1 cellular context compared by ENCODE assay signal in the genomic region with DNA sequence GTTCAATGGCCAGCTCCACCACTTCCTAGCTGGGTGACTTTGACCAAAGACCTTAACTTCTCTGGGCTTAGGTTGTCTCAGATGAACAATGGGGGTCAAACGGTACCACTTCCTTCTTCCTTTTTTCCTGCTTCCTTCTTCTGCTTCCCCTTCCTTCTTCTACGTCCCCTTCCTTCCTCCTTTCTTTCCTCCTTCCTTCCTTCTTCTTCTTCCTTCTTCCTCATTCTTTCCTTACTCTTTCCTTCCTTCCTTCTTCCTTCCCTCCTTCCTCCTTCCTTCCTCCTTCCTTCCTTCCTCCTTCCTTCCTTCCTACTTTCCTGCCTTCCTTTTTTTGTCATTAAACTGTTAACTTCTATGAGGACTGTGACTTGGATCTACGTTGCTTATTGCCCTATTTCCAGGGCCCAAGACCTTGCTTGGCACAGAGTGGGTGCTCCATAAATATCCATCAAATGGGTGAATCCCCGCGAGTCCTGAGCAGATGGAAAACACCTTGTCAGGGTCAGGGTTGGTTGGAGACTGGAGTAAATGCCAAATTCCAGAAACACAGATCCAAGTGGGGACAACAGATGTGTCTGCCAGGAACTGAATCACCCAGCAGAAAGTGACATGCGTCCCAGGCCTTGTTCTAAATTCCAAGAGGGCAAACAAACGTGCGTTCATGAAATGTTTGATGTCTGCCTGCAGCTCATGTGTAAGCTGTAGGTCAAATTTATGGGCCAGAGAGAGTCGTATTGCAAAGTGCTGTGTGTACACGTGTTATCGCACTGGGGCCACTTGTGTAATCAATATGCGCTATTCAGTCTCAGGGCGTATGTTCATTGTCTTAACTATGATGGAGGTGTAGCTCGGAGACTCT.
TF ChIP-seq lines count a peak whose summit lies in the region.

No MANE protein-coding gene starts in this region.

TF ChIP-seq in K562, 482 proteins besides CTCF, POLR2A, EP300 and RAD21 (continued from another document):
- TF ChIP-seq, protein P1, sequence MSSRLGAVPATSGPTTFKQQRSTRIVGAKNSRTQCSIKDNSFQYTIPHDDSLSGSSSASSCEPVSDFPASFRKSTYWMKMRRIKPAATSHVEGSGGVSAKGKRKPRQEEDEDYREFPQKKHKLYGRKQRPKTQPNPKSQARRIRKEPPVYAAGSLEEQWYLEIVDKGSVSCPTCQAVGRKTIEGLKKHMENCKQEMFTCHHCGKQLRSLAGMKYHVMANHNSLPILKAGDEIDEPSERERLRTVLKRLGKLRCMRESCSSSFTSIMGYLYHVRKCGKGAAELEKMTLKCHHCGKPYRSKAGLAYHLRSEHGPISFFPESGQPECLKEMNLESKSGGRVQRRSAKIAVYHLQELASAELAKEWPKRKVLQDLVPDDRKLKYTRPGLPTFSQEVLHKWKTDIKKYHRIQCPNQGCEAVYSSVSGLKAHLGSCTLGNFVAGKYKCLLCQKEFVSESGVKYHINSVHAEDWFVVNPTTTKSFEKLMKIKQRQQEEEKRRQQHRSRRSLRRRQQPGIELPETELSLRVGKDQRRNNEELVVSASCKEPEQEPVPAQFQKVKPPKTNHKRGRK (tag; IDR thresholded peaks at IDR 0.05) = peak; percentile 73
- 0 out of 4 replicates have a peak, but pooled peaks of 1 of the 2 experiments have one; percentile 32 for TF ChIP-seq ETV6 (IDR thresholded peaks at IDR 0.05; ENCODE audit: borderline replicate concordance in 1 of 2, low read depth in 2 of 2, low read length in 1 of 2)
- no peak for TF ChIP-seq ETV6 (CRISPR knock-in tag; IDR thresholded peaks at IDR 0.05; ENCODE audit: borderline replicate concordance)
- no peak for TF ChIP-seq MEF2A (IDR thresholded peaks at IDR 0.05; ENCODE audit: control insufficient read depth, low read depth, low read length)
- TF ChIP-seq ZNF707 (CRISPR knock-in tag; conservative IDR thresholded peaks at IDR 0.05) = no peak
- TF ChIP-seq EZH2 (IDR thresholded peaks at IDR 0.05; ENCODE audit: borderline replicate concordance, low read depth, low read length) = no peak
- 0 out of 2 replicates have a peak, but pooled peaks have one; percentile 13 for TF ChIP-seq EHMT2 (IDR thresholded peaks at IDR 0.05)
- 0 out of 2 replicates have a peak, but pooled peaks have one; percentile 30 for TF ChIP-seq ELF4 (CRISPR knock-in tag; IDR thresholded peaks at IDR 0.05)
